In genomic region chr22:18126606-18127005, GRCh38 we compare ENCODE assay signal across 1 cellular context.
TF ChIP-seq lines count a peak whose summit lies in the region.

No MANE protein-coding gene starts in this region.

TF ChIP-seq in GM12878, 131 proteins besides CTCF, POLR2A, EP300 and RAD21:
- TF ChIP-seq IRF5 (IDR thresholded peaks at IDR 0.05; ENCODE audit: borderline replicate concordance) (no peak), PKNOX1 (IDR thresholded peaks at IDR 0.05) (no peak), CEBPB (IDR thresholded peaks at IDR 0.05; ENCODE audit: borderline replicate concordance in 1 of 2, low read depth in 2 of 2, low read length in 2 of 2) (no peak), ETV6 (conservative IDR thresholded peaks at IDR 0.05 in 1 of 2, IDR thresholded peaks at IDR 0.05 in 1 of 2; ENCODE audit: borderline replicate concordance in 1 of 2, low read depth in 1 of 2) (no peak), MEF2A (IDR thresholded peaks at IDR 0.05; ENCODE audit: insufficient read depth, low read depth, low read length) (no peak), ZNF24 (IDR thresholded peaks at IDR 0.05) (no peak), CREB1 (IDR thresholded peaks at IDR 0.05; ENCODE audit: low read depth) (no peak), NBN (IDR thresholded peaks at IDR 0.05) (no peak), BHLHE40 (IDR thresholded peaks at IDR 0.05; ENCODE audit: borderline replicate concordance in 1 of 2, low read depth in 2 of 2, low read length in 1 of 2) (no peak), HSF1 (IDR thresholded peaks at IDR 0.05; ENCODE audit: low read depth, low read length) (no peak), ZBTB33 (IDR thresholded peaks at IDR 0.05) (no peak), PAX8 (IDR thresholded peaks at IDR 0.05) (no peak), RELB (IDR thresholded peaks at IDR 0.05; ENCODE audit: low read depth) (no peak), YY1 (IDR thresholded peaks at IDR 0.05; ENCODE audit: low read depth, low read length) (no peak), SIN3A (IDR thresholded peaks at IDR 0.05; ENCODE audit: low read depth, low read length) (no peak), FOS (IDR thresholded peaks at IDR 0.05; ENCODE audit: borderline replicate concordance, extremely low read depth, insufficient read length) (no peak), CHD4 (IDR thresholded peaks at IDR 0.05) (no peak), RFX5 (IDR thresholded peaks at IDR 0.05; ENCODE audit: low read depth, low read length) (no peak)
